ENCODE assay signal across 38 cellular contexts in the genomic region with DNA sequence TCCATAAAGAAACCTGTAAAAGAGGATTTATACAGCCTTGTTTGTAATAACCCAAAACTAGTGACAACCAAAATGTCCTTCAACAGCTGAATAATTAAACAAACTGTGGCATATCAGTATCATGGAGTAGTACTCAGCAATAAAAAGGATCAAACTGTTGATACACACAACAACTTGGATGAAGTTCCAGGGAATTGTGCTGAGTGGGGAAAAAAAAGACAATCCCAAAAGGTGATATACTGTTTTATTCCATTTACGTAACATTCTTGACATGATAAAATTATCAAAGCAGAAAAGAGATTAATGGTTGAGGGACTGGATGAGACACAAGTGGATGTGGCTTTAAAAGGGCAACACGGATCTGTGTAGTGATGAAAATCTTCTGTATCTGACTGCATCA. TPM values are rescaled to one million over a fixed set of nuclear protein-coding genes. Genes with fewer than 3 reads are reported as not detected.
"Had no signal": no experiment of that assay in that cellular context is flagged by ENCODE, and none has a peak within 500 bp of the region (broad histone marks: within the 10 kb centered on the region; RNA-seq: fewer than 3 reads in every experiment).

No MANE protein-coding gene starts in this region.

- H3K27ac Mint-ChIP-seq: activated B cell treated with CpG ODN at 0.5 μM for 24 hours; activated CD4-positive, alpha-beta memory T cell treated with anti-CD3 and anti-CD28 coated beads for 36 hours; activated CD4-positive, alpha-beta T cell treated with anti-CD3 and anti-CD28 coated beads, Interleukin-2, amount 10 ng/mL, durations not matched to agents 24 days and 14 days; activated CD8-positive, alpha-beta T cell treated with anti-CD3 and anti-CD28 coated beads for 36 hours; activated naive CD4-positive, alpha-beta T cell treated with anti-CD3 and anti-CD28 coated beads for 36 hours; activated naive CD4-positive, alpha-beta T cell treated with anti-CD3 and anti-CD28 coated beads, Interleukin-2, amount 50 U/mL, for 72 hours; activated naive CD8-positive, alpha-beta T cell treated with anti-CD3 and anti-CD28 coated beads for 36 hours; activated T-cell treated with anti-CD3 and anti-CD28 coated beads, Interleukin-2, amount 50 U/mL, for 72 hours; activated T-helper 1 cell treated with anti-CD3 and anti-CD28 coated beads, Interleukin-12 subunit alpha, Interleukin-12 subunit beta, Interleukin-2, Interleukin-4 antibody, amounts not matched to agents 30 ng/mL and 10 ng/mL and 1 ng/mL, durations not matched to agents 14 hours and 24 hours and 36 hours; activated T-helper 17 cell treated with anti-CD3 and anti-CD28 coated beads, Interleukin-2, amount 50 U/mL, for 72 hours; brain; T-helper 1 cell treated with Interleukin-12 subunit alpha and Interleukin-12 subunit beta and Interleukin-4 antibody, amounts not matched to agents 30 μg/mL and 1 μg/mL, for 36 hours; T-helper 2 cell treated with Interferon-gamma antibody and Interleukin-4, amounts not matched to agents 5 μg/mL and 100 μg/mL, for 36 hours had no signal

- H3K36me3 Mint-ChIP-seq: brain had no signal

- H3K4me3 Mint-ChIP-seq: activated B cell treated with CpG ODN at 0.5 μM for 24 hours; activated CD4-positive, alpha-beta memory T cell treated with anti-CD3 and anti-CD28 coated beads for 36 hours; activated CD4-positive, alpha-beta T cell treated with anti-CD3 and anti-CD28 coated beads, Interleukin-2, amount 10 ng/mL, durations not matched to agents 24 days and 14 days; activated CD8-positive, alpha-beta T cell treated with anti-CD3 and anti-CD28 coated beads for 36 hours; activated naive CD4-positive, alpha-beta T cell treated with anti-CD3 and anti-CD28 coated beads for 36 hours; activated naive CD8-positive, alpha-beta T cell treated with anti-CD3 and anti-CD28 coated beads for 36 hours; activated T-cell treated with anti-CD3 and anti-CD28 coated beads, Interleukin-2, amount 50 U/mL, for 4 hours; activated T-cell treated with anti-CD3 and anti-CD28 coated beads, Interleukin-2, amount 50 U/mL, for 72 hours; activated T-helper 1 cell treated with anti-CD3 and anti-CD28 coated beads, Interleukin-12 subunit alpha, Interleukin-12 subunit beta, Interleukin-2, Interleukin-4 antibody, amounts not matched to agents 30 ng/mL and 10 ng/mL and 1 ng/mL, durations not matched to agents 14 hours and 24 hours and 36 hours; activated T-helper 17 cell treated with anti-CD3 and anti-CD28 coated beads, Interleukin-2, amount 50 U/mL, for 72 hours; brain; central memory CD8-positive, alpha-beta T cell; T-helper 1 cell treated with Interleukin-12 subunit alpha and Interleukin-12 subunit beta and Interleukin-4 antibody, amounts not matched to agents 30 μg/mL and 1 μg/mL, for 36 hours; T-helper 2 cell treated with Interferon-gamma antibody and Interleukin-4, amounts not matched to agents 5 μg/mL and 100 μg/mL, for 36 hours had no signal

- DNase-seq: activated B cell treated with CpG ODN at 0.5 μM for 24 hours; activated CD4-positive, alpha-beta memory T cell treated with anti-CD3 and anti-CD28 coated beads for 36 hours; activated CD4-positive, alpha-beta T cell treated with anti-CD3 and anti-CD28 coated beads for 4 hours; activated CD4-positive, alpha-beta T cell treated with anti-CD3 and anti-CD28 coated beads, Interleukin-2, amount 10 ng/mL, durations not matched to agents 24 days and 14 days; activated CD4-positive, alpha-beta T cell treated with anti-CD3 and anti-CD28 coated beads, Interleukin-2, amount 50 U/mL, for 1 hour; activated CD4-positive, alpha-beta T cell treated with anti-CD3 and anti-CD28 coated beads, Interleukin-2, amount 50 U/mL, for 4 hours; activated CD4-positive, CD25-positive, alpha-beta regulatory T cell treated with anti-CD3 and anti-CD28 coated beads, Interleukin-2, amount 50 U/mL, for 72 hours; activated CD8-positive, alpha-beta memory T cell treated with anti-CD3 and anti-CD28 coated beads, Interleukin-2, amount 50 U/mL, for 4 hours; activated CD8-positive, alpha-beta T cell treated with anti-CD3 and anti-CD28 coated beads for 36 hours; activated effector memory CD4-positive, alpha-beta T cell treated with anti-CD3 and anti-CD28 coated beads, Interleukin-2, amount 50 U/mL, for 16 hours; activated gamma-delta T cell treated with Interleukin-2 at 50 U/mL for 16 hours; activated naive CD4-positive, alpha-beta T cell; activated naive CD4-positive, alpha-beta T cell treated with anti-CD3 and anti-CD28 coated beads for 36 hours; activated naive CD4-positive, alpha-beta T cell treated with anti-CD3 and anti-CD28 coated beads, Interleukin-2, amount 50 U/mL, for 16 hours; activated naive CD8-positive, alpha-beta T cell treated with anti-CD3 and anti-CD28 coated beads for 36 hours; activated T-cell treated with anti-CD3 and anti-CD28 coated beads for 4 hours; activated T-cell treated with anti-CD3 and anti-CD28 coated beads, Interleukin-2, amount 50 U/mL, for 1 hour; activated T-cell treated with anti-CD3 and anti-CD28 coated beads, Interleukin-2, amount 50 U/mL, for 4 hours; activated T-cell treated with anti-CD3 and anti-CD28 coated beads, Interleukin-2, amount 50 U/mL, for 72 hours; adrenal gland; amniotic stem cell; aorta; caudate nucleus; T-helper 2 cell; T-helper 9 cell had no signal

- H3K27me3 ChIP-seq: adrenal gland, cardiac muscle cell had no signal

- H3K4me1 Mint-ChIP-seq: activated B cell treated with CpG ODN at 0.5 μM for 24 hours; activated CD4-positive, alpha-beta T cell treated with anti-CD3 and anti-CD28 coated beads, Interleukin-2, amount 10 ng/mL, durations not matched to agents 24 days and 14 days; activated naive CD8-positive, alpha-beta T cell treated with anti-CD3 and anti-CD28 coated beads for 36 hours; activated T-helper 17 cell treated with anti-CD3 and anti-CD28 coated beads, Interleukin-2, amount 50 U/mL, for 72 hours; brain; central memory CD8-positive, alpha-beta T cell had no signal

- FAIRE-seq: bronchial epithelial cell, TTC549 had no signal

- H3K36me3 ChIP-seq: adrenal gland, cardiac muscle cell had no signal

- H3K9me3 Mint-ChIP-seq: activated CD4-positive, alpha-beta T cell treated with anti-CD3 and anti-CD28 coated beads, Interleukin-2, amount 10 ng/mL, durations not matched to agents 24 days and 14 days; activated CD8-positive, alpha-beta T cell treated with anti-CD3 and anti-CD28 coated beads for 36 hours; activated naive CD4-positive, alpha-beta T cell treated with anti-CD3 and anti-CD28 coated beads for 36 hours; activated T-cell treated with anti-CD3 and anti-CD28 coated beads, Interleukin-2, amount 50 U/mL, for 4 hours; activated T-helper 1 cell treated with anti-CD3 and anti-CD28 coated beads, Interleukin-12 subunit alpha, Interleukin-12 subunit beta, Interleukin-2, Interleukin-4 antibody, amounts not matched to agents 30 ng/mL and 10 ng/mL and 1 ng/mL, durations not matched to agents 14 hours and 24 hours and 36 hours; activated T-helper 17 cell treated with anti-CD3 and anti-CD28 coated beads, Interleukin-2, amount 50 U/mL, for 72 hours; central memory CD8-positive, alpha-beta T cell; T-helper 1 cell treated with Interleukin-12 subunit alpha and Interleukin-12 subunit beta and Interleukin-4 antibody, amounts not matched to agents 30 μg/mL and 1 μg/mL, for 36 hours; T-helper 2 cell treated with Interferon-gamma antibody and Interleukin-4, amounts not matched to agents 5 μg/mL and 100 μg/mL, for 36 hours had no signal

- H3K27ac ChIP-seq: adrenal gland, cardiac muscle cell, VCaP had no signal

- H3K4me1 ChIP-seq: adrenal gland had no signal

- H3K9me3 ChIP-seq: adrenal gland had no signal

- H3K4me3 ChIP-seq: adrenal gland, cardiac muscle cell had no signal

- H3K27me3 Mint-ChIP-seq: activated B cell treated with CpG ODN at 0.5 μM for 24 hours, brain had no signal

- ATAC-seq: activated CD8-positive, alpha-beta T cell treated with anti-CD3 and anti-CD28 coated beads for 36 hours; activated naive CD4-positive, alpha-beta T cell treated with anti-CD3 and anti-CD28 coated beads, Interleukin-2, amount 50 U/mL, for 72 hours; activated T-cell treated with anti-CD3 and anti-CD28 coated beads, Interleukin-2, amount 50 U/mL, for 4 hours; activated T-cell treated with anti-CD3 and anti-CD28 coated beads, Interleukin-2, amount 50 U/mL, for 72 hours; activated T-helper 17 cell treated with anti-CD3 and anti-CD28 coated beads, Interleukin-2, amount 50 U/mL, for 72 hours had no signal

RNA-seq across cellular contexts. Expression of a gene that starts 7.8 kb away (rescaled TPM):
- polyA plus RNA-seq: cardiac muscle cell had no signal

RNA-seq across cellular contexts. Expression of a gene that starts 55.3 kb away (rescaled TPM):
- total RNA-seq: activated B cell treated with CpG ODN at 0.5 μM for 24 hours; activated CD4-positive, alpha-beta memory T cell treated with anti-CD3 and anti-CD28 coated beads for 36 hours; activated CD4-positive, alpha-beta T cell treated with anti-CD3 and anti-CD28 coated beads, Interleukin-2, amount 10 ng/mL, durations not matched to agents 24 days and 14 days; activated CD8-positive, alpha-beta memory T cell treated with anti-CD3 and anti-CD28 coated beads for 36 hours; activated CD8-positive, alpha-beta T cell treated with anti-CD3 and anti-CD28 coated beads for 36 hours; activated naive CD4-positive, alpha-beta T cell treated with anti-CD3 and anti-CD28 coated beads for 36 hours; activated naive CD4-positive, alpha-beta T cell treated with anti-CD3 and anti-CD28 coated beads, Interleukin-2, amount 50 U/mL, for 72 hours; activated naive CD8-positive, alpha-beta T cell treated with anti-CD3 and anti-CD28 coated beads for 36 hours; activated T-cell treated with anti-CD3 and anti-CD28 coated beads, Interleukin-2, amount 50 U/mL, for 4 hours; activated T-cell treated with anti-CD3 and anti-CD28 coated beads, Interleukin-2, amount 50 U/mL, for 72 hours; activated T-helper 1 cell treated with anti-CD3 and anti-CD28 coated beads, Interleukin-12 subunit alpha, Interleukin-12 subunit beta, Interleukin-2, Interleukin-4 antibody, amounts not matched to agents 30 ng/mL and 10 ng/mL and 1 ng/mL, durations not matched to agents 14 hours and 24 hours and 36 hours; activated T-helper 17 cell treated with anti-CD3 and anti-CD28 coated beads, Interleukin-2, amount 50 U/mL, for 72 hours; aorta; cardiac muscle cell; cerebellum had no signal
- polyA plus RNA-seq: adrenal gland, aorta, cardiac muscle cell had no signal
